Comparison of ENCODE assay signal across 27 cellular contexts in genomic region chr9:100586093-100586492, GRCh38.
"Had no signal": no experiment of that assay in that cellular context is flagged by ENCODE, and none has a peak within 500 bp of the region (broad histone marks: within the 10 kb centered on the region; RNA-seq: fewer than 3 reads in every experiment).

No MANE protein-coding gene starts in this region.

- FAIRE-seq: bronchial epithelial cell, endometrium, islet of Langerhans had no signal

- H3K4me1 ChIP-seq: prostate gland, stomach, thyroid gland, upper lobe of left lung, vagina had no signal

- H3K27me3 ChIP-seq: gastrocnemius medialis, neutrophil, stomach, thyroid gland, upper lobe of left lung, vagina had no signal

- H3K36me3 ChIP-seq: neutrophil, prostate gland, thyroid gland, upper lobe of left lung, vagina had no signal

- DNase-seq: activated CD4-positive, alpha-beta T cell treated with anti-CD3 and anti-CD28 coated beads for 48 hours; activated CD4-positive, alpha-beta T cell treated with anti-CD3 and anti-CD28 coated beads, Interleukin-2, amount 50 U/mL, for 48 hours; activated CD8-positive, alpha-beta memory T cell treated with anti-CD3 and anti-CD28 coated beads for 24 hours; activated effector memory CD4-positive, alpha-beta T cell treated with Interleukin-2 at 50 U/mL for 16 hours; activated naive CD4-positive, alpha-beta T cell treated with Interleukin-2 at 50 U/mL for 16 hours; anterior cingulate cortex; dermis blood vessel endothelial cell; effector CD4-positive, alpha-beta T cell; gastrocnemius medialis; glutamatergic neuron; left ventricle myocardium superior; nephron progenitor cell; stimulated activated CD4-positive, alpha-beta T cell treated with anti-CD3 and anti-CD28 coated beads, Interleukin-2, amount 100 ng/mL, for 24 hours; stimulated activated naive B cell treated with anti-CD40 and anti-IgM and Interleukin-4, amounts not matched to agents 10 μg/mL and 1 μg/mL and 100 μg/mL, for 72 hours; stomach; upper lobe of left lung had no signal

- H3K27ac ChIP-seq: epithelial cell of prostate, neutrophil, prostate gland, stomach, thyroid gland, upper lobe of left lung, vagina, VCaP had no signal

- ATAC-seq: activated CD4-positive, CD25-positive, alpha-beta regulatory T cell treated with anti-CD3 and anti-CD28 coated beads, Interleukin-2, amount 50 U/mL, for 24 hours; gastrocnemius medialis; left ventricle myocardium superior; stimulated activated naive B cell treated with anti-CD40 and anti-IgM and Interleukin-4, amounts not matched to agents 10 μg/mL and 1 μg/mL and 100 μg/mL, for 72 hours had no signal

- H3K9me3 ChIP-seq: gastrocnemius medialis, neutrophil, prostate gland, stomach, thyroid gland, upper lobe of left lung, vagina had no signal

- H3K4me2 ChIP-seq: smooth muscle cell had no signal

- H3K4me3 ChIP-seq: gastrocnemius medialis, prostate gland, smooth muscle cell, stomach, thyroid gland, upper lobe of left lung, vagina had no signal
